In genomic region chr1:86502721-86503430, GRCh38 we compare ENCODE assay signal across 9 cellular contexts. TPM values are rescaled to one million over a fixed set of nuclear protein-coding genes. Genes with fewer than 3 reads are reported as not detected.
DNase-seq lines count a peak whose midpoint lies in the region; TF ChIP-seq lines count a peak whose summit lies in the region.
"Had no signal": no experiment of that assay in that cellular context is flagged by ENCODE, and none has a peak within 500 bp of the region (broad histone marks: within the 10 kb centered on the region; RNA-seq: fewer than 3 reads in every experiment).

No MANE protein-coding gene starts in this region.

- no peak for TF ChIP-seq CTCF in dorsolateral prefrontal cortex (IDR thresholded peaks at IDR 0.05 in 54 of 56, conservative IDR thresholded peaks at IDR 0.05 in 2 of 56; ENCODE audit: low read depth in 1 of 56, partially characterized antibody in 56 of 56)
- no peak for TF ChIP-seq CTCF in mesothelial cell of epicardium (IDR thresholded peaks at IDR 0.05; ENCODE audit: unreplicated experiment)
- TF ChIP-seq CTCF in chondrocyte (IDR thresholded peaks at IDR 0.05) = no peak

- H3K27me3 Mint-ChIP-seq in T-helper 1 cell treated with Interleukin-12 subunit alpha and Interleukin-12 subunit beta and Interleukin-4 antibody, amounts not matched to agents 30 μg/mL and 1 μg/mL, for 36 hours (ENCODE audit: low read depth) = peaks cover 29% of the 10 kb centered on the region
- H3K27me3 Mint-ChIP-seq in mesothelial cell of epicardium (ENCODE audit: low read depth) (no peaks in the 10 kb centered on the region), chondrocyte (ENCODE audit: low read depth) (no peaks in the 10 kb centered on the region)

- H3K4me3 Mint-ChIP-seq in T-helper 1 cell treated with Interleukin-12 subunit alpha and Interleukin-12 subunit beta and Interleukin-4 antibody, amounts not matched to agents 30 μg/mL and 1 μg/mL, for 36 hours = peak overlapping the region; percentile 76
- H3K4me3 Mint-ChIP-seq in mesothelial cell of epicardium (peak overlapping the region; percentile 71), chondrocyte (ENCODE audit: unreplicated experiment) (no peak overlapping the region)

- peak overlapping the region in 11 of 59 donors; percentile 3 to 70 (median 32) for H3K27ac ChIP-seq in dorsolateral prefrontal cortex
- H3K27ac ChIP-seq: SK-N-MC had no signal

- no peaks in the 10 kb centered on the region for H3K9me3 Mint-ChIP-seq in T-helper 1 cell treated with Interleukin-12 subunit alpha and Interleukin-12 subunit beta and Interleukin-4 antibody, amounts not matched to agents 30 μg/mL and 1 μg/mL, for 36 hours
- H3K9me3 Mint-ChIP-seq in mesothelial cell of epicardium (no peaks in the 10 kb centered on the region), chondrocyte (ENCODE audit: low read depth) (no peaks in the 10 kb centered on the region)

- H3K4me1 Mint-ChIP-seq in T-helper 1 cell treated with Interleukin-12 subunit alpha and Interleukin-12 subunit beta and Interleukin-4 antibody, amounts not matched to agents 30 μg/mL and 1 μg/mL, for 36 hours (ENCODE audit: low read depth) = peaks cover 12% of the 10 kb centered on the region
- H3K4me1 Mint-ChIP-seq in mesothelial cell of epicardium (peaks cover 37% of the 10 kb centered on the region), chondrocyte (ENCODE audit: low read depth) (peaks cover 18% of the 10 kb centered on the region)

- H3K36me3 Mint-ChIP-seq in T-helper 1 cell treated with Interleukin-12 subunit alpha and Interleukin-12 subunit beta and Interleukin-4 antibody, amounts not matched to agents 30 μg/mL and 1 μg/mL, for 36 hours (ENCODE audit: low read depth) = no peaks in the 10 kb centered on the region
- H3K36me3 Mint-ChIP-seq in mesothelial cell of epicardium (no peaks in the 10 kb centered on the region), chondrocyte (ENCODE audit: low read depth) (no peaks in the 10 kb centered on the region)

- intact Hi-C loops in dorsolateral prefrontal cortex (cut with DNase I) = loop anchor here (2.0 to 10.0 kb wide), 3 partner anchors 28 to 106 kb away; partner anchors contain the start of genes CLCA2 (in 1 of the 2) and ODF2L (in 1 of the 2)

- H3K27ac Mint-ChIP-seq in T-helper 1 cell treated with Interleukin-12 subunit alpha and Interleukin-12 subunit beta and Interleukin-4 antibody, amounts not matched to agents 30 μg/mL and 1 μg/mL, for 36 hours = no peak overlapping the region
- H3K27ac Mint-ChIP-seq in mesothelial cell of epicardium = peak overlapping the region; percentile 94
- H3K27ac Mint-ChIP-seq in chondrocyte (ENCODE audit: unreplicated experiment) = no peak overlapping the region

- no peak for DNase-seq in T-helper 1 cell
- peak; percentile 84 for DNase-seq in NCI-H226
- no peak for DNase-seq in dorsolateral prefrontal cortex
- peak in 1 of 2 experiments; percentile 50 for DNase-seq in mesothelial cell of epicardium (ENCODE audit: low spot score in 2 of 2, unreplicated experiment in 2 of 2)
- no peak for DNase-seq in NCI-H510A (lab: John Stamatoyannopoulos, UW)
- no peak for DNase-seq in HUDEP-2 (lab: John Stamatoyannopoulos, UW; ENCODE audit: unreplicated experiment in 76 of 76)
- DNase-seq in chondrocyte (ENCODE audit: low spot score) = no peak

- no peaks in the 10 kb centered on the region for H3K27me3 ChIP-seq in dorsolateral prefrontal cortex

- peak overlapping the region in 36 of 59 donors; percentile 3 to 58 (median 33) for H3K4me3 ChIP-seq in dorsolateral prefrontal cortex
- H3K4me3 ChIP-seq: SK-N-MC had no signal

RNA-seq across cellular contexts. Expression of gene CLCA1, which starts 34.1 kb away (rescaled TPM):
- total RNA-seq in dorsolateral prefrontal cortex (under 1 TPM in 1 of 120 experiments, not detected in 119; 0.20 TPM), mesothelial cell of epicardium (not detected in 3 replicates), chondrocyte (not detected in 3 replicates)

RNA-seq across cellular contexts. Expression of gene CLCA4, which starts 44.0 kb away (rescaled TPM):
- total RNA-seq in dorsolateral prefrontal cortex = 10 to 100 TPM in 25 of 120 experiments, 1 to 10 TPM in 92, under 1 TPM in 3; 0.93 to 27.9 (median 5.7) TPM
- total RNA-seq in mesothelial cell of epicardium = 0.07 TPM in 1 of 3 replicates, not detected in the others
- not detected in 3 replicates for total RNA-seq in chondrocyte
